Comparison of ENCODE assay signal across 8 cellular contexts in the genomic region with DNA sequence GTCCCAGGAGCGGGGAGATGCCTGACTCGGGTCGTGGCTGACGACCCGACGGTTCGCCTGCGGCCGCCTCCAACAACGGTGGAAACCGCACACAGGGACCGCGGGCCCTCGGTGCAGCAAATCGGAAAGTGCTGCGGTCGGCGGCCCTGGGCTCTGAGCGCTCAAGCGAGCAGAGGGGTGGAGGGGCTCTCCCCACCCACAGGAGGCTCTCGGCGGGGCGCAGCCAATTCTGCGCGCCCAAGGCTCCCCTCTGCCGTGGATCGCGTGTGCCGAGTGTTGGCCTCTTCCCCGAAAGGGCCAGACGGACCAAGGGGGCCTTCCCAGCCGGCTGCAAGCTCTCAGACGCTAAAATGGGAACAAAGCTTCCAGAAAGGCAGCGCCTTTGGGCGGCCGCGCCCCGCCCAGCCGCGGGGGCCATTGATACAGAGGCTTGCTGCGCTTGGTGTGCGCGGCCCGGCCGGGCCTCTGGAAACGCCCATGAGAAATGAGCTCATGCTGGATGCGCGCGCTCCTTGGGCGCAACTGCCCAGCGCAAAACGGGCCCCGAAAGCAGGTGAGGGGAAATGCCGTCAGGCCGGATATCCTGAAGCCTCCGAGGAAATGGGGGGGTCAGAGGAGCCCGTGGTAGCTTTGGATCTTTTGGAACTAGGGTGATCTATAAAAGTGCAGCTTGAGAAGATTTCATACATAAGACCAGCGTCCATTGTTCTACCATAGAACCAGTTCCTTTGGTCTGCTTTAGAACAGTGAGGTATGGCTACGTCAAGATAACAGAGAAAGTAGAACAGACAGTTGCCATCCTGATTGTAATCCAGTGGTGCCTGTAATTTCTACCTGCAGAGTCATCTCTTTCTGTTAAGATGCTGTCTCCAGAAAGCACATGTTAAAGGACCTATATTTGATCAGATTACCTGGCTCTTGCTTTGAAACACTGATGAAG. TPM values are rescaled to one million over a fixed set of nuclear protein-coding genes. Genes with fewer than 3 reads are reported as not detected.
A peak's percentile ranks its signal among the peaks of the same experiment; 100 is the strongest.
DNase-seq lines count a peak whose midpoint lies in the region; ATAC-seq and TF ChIP-seq lines count a peak whose summit lies in the region.

No MANE protein-coding gene starts in this region.

- no peaks in the 10 kb centered on the region for H3K9me3 ChIP-seq in upper lobe of right lung

- no peaks in the 10 kb centered on the region for H3K36me3 ChIP-seq in upper lobe of right lung

- no peaks in the 10 kb centered on the region for H3K27me3 ChIP-seq in upper lobe of right lung

- H3K4me3 ChIP-seq in GM12875 (ENCODE audit: low read depth, low read length), result peak overlapping the region; percentile 79
- peak overlapping the region; percentile 86 for H3K4me3 ChIP-seq in upper lobe of right lung

- DNase-seq in NCI-H1092 treated with DMSO at 0.1 percent for 48 hours (lab: John Stamatoyannopoulos, UW), result peak; percentile 79
- DNase-seq in SW 1271 (lab: John Stamatoyannopoulos, UW), result peak; percentile 70 to 80
- DNase-seq in left cardiac atrium, result peak; percentile 93
- peak; percentile 97 for DNase-seq in posterior vena cava (ENCODE audit: low spot score)
- DNase-seq in upper lobe of right lung, result peak; percentile 97

- intact Hi-C loops in left cardiac atrium (cut with DNase I), result loop anchor here in 1 of 2 donors (10.0 kb wide), 1 partner anchor 201 kb away; no protein-coding TSS in a partner anchor
- intact Hi-C loops in posterior vena cava (cut with DNase I), result loop anchor here in 1 of 2 donors (10.0 kb wide), 1 partner anchor 201 kb away; no protein-coding TSS in a partner anchor
- intact Hi-C loops in upper lobe of right lung (cut with DNase I), result no loop called here

- TF ChIP-seq CTCF in GM12875 (IDR thresholded peaks at IDR 0.05; ENCODE audit: borderline replicate concordance, insufficient read depth, low read depth, low read length) (no peak), upper lobe of right lung (IDR thresholded peaks at IDR 0.05) (no peak)

- H3K4me1 ChIP-seq in upper lobe of right lung, result peaks cover 18% of the 10 kb centered on the region

- ATAC-seq in HG02623 (IDR thresholded peaks at IDR 0.05; ENCODE audit: unreplicated experiment), result peak; percentile 33
- peak; percentile 63 to 77 for ATAC-seq in left cardiac atrium
- peak; percentile 70 for ATAC-seq in upper lobe of right lung

- H3K27ac ChIP-seq in adipose tissue (ENCODE audit: low read depth, low read length) (peak overlapping the region; percentile 95), upper lobe of right lung (peak overlapping the region; percentile 100)

- WGBS in adipose tissue, 3 donors, result 0 to 1% (median 1%) methylated on average over 55 to 59 of the region's 59 CpGs

RNA-seq across cellular contexts. Expression of gene GSK3B, which starts 1.2 kb away (rescaled TPM):
- polyA plus RNA-seq in adipose tissue, result 10 to 100 TPM in 1 of 3 donors, 1 to 10 TPM in 2; 6.3 to 14.0 (median 7.6) TPM
- total RNA-seq in left cardiac atrium, result 10 to 100 TPM; 37.0 to 39.1 TPM
- 10 to 100 TPM; 31.3 to 33.0 TPM for total RNA-seq in posterior vena cava
- 55.2 TPM for total RNA-seq in upper lobe of right lung

Comparison
In these comparisons a context has a peak if more than half of its experiments do, and no peak if none do; other contexts are left out.
1. Peak in every context shown above with its lines: DNase-seq, ATAC-seq, H3K4me3 ChIP-seq and H3K27ac ChIP-seq.